In genomic region chr20:36018208-36018988, GRCh38 we compare ENCODE assay signal across 1 cellular context.
TF ChIP-seq lines count a peak whose summit lies in the region.

No MANE protein-coding gene starts in this region.

TF ChIP-seq in HepG2, 621 proteins besides CTCF, POLR2A, EP300 and RAD21 (continued from another document and continues in another):
- TF ChIP-seq ZNF703 (CRISPR knock-in tag; IDR thresholded peaks at IDR 0.05; ENCODE audit: borderline replicate concordance) (no peak), CCAR2 (optimal IDR thresholded peaks at IDR 0.05; ENCODE audit: low read depth, low read length) (no peak), RCOR2 (CRISPR knock-in tag; IDR thresholded peaks at IDR 0.05) (no peak), TFDP1 (CRISPR knock-in tag; IDR thresholded peaks at IDR 0.05; ENCODE audit: borderline replicate concordance) (no peak), ZBTB42 (CRISPR knock-in tag; IDR thresholded peaks at IDR 0.05) (no peak), ZNF839 (CRISPR knock-in tag; IDR thresholded peaks at IDR 0.05; ENCODE audit: borderline replicate concordance) (0 out of 2 replicates have a peak, but pooled peaks have one; percentile 78), SYNCRIP (IDR thresholded peaks at IDR 0.05; ENCODE audit: insufficient read depth, low read depth, low read length) (no peak), ARID3A (IDR thresholded peaks at IDR 0.05; ENCODE audit: low read depth, low read length) (no peak), KLF12 (CRISPR knock-in tag; IDR thresholded peaks at IDR 0.05; ENCODE audit: borderline replicate concordance) (no peak), ZNF550 (CRISPR knock-in tag; IDR thresholded peaks at IDR 0.05; ENCODE audit: borderline replicate concordance) (no peak), PRDM4 (CRISPR knock-in tag; IDR thresholded peaks at IDR 0.05; ENCODE audit: borderline replicate concordance) (no peak), MXD3 (CRISPR knock-in tag; IDR thresholded peaks at IDR 0.05) (no peak), MIXL1 (CRISPR knock-in tag; IDR thresholded peaks at IDR 0.05) (no peak), CBX1 (IDR thresholded peaks at IDR 0.05; ENCODE audit: low read depth) (no peak), PHF20 (CRISPR knock-in tag; IDR thresholded peaks at IDR 0.05) (no peak), BATF2 (CRISPR knock-in tag; IDR thresholded peaks at IDR 0.05) (no peak), FIP1L1 (IDR thresholded peaks at IDR 0.05; ENCODE audit: borderline replicate concordance, insufficient read depth, low read depth, low read length) (no peak), POLR2AphosphoS5 (IDR thresholded peaks at IDR 0.05; ENCODE audit: low read depth, low read length) (no peak), TBX2 (CRISPR knock-in tag; IDR thresholded peaks at IDR 0.05; ENCODE audit: borderline replicate concordance) (peak; percentile 25; the same call in 1 of the 2 replicates), ASH2L (IDR thresholded peaks at IDR 0.05; ENCODE audit: insufficient read length, low read depth, low read length) (no peak), NFIB (CRISPR knock-in tag; IDR thresholded peaks at IDR 0.05; ENCODE audit: borderline replicate concordance) (no peak), ZNF569 (CRISPR knock-in tag; IDR thresholded peaks at IDR 0.05; ENCODE audit: borderline replicate concordance) (no peak), ARHGAP35 (CRISPR knock-in tag; IDR thresholded peaks at IDR 0.05; ENCODE audit: borderline replicate concordance) (no peak), SKIL (CRISPR knock-in tag; IDR thresholded peaks at IDR 0.05; ENCODE audit: borderline replicate concordance) (no peak; the same call in 1 of the 2 replicates), HNRNPLL (IDR thresholded peaks at IDR 0.05; ENCODE audit: low read depth, low read length, poor library complexity, severe bottlenecking) (no peak), CAMTA2 (CRISPR knock-in tag; IDR thresholded peaks at IDR 0.05; ENCODE audit: borderline replicate concordance) (no peak), TIGD3 (CRISPR knock-in tag; IDR thresholded peaks at IDR 0.05; ENCODE audit: borderline replicate concordance) (no peak), EHMT2 (IDR thresholded peaks at IDR 0.05; ENCODE audit: borderline replicate concordance, low read depth, low read length) (no peak), DNMT1 (CRISPR knock-in tag; IDR thresholded peaks at IDR 0.05) (no peak), ZNF225 (CRISPR knock-in tag; IDR thresholded peaks at IDR 0.05) (0 out of 2 replicates have a peak, but pooled peaks have one; percentile 37), ETV5 (CRISPR knock-in tag; IDR thresholded peaks at IDR 0.05; ENCODE audit: borderline replicate concordance) (no peak), CENPBD1 (CRISPR knock-in tag; IDR thresholded peaks at IDR 0.05; ENCODE audit: borderline replicate concordance, low read depth) (no peak), ZNF589 (CRISPR knock-in tag; conservative IDR thresholded peaks at IDR 0.05) (no peak), ZMYM4 (CRISPR knock-in tag; IDR thresholded peaks at IDR 0.05) (no peak), ZNF333 (CRISPR knock-in tag; IDR thresholded peaks at IDR 0.05; ENCODE audit: borderline replicate concordance) (no peak), ZNF605 (CRISPR knock-in tag; IDR thresholded peaks at IDR 0.05) (peak; percentile 74; the same call in 1 of the 2 replicates), CENPX (CRISPR knock-in tag; IDR thresholded peaks at IDR 0.05) (no peak), ZKSCAN1 (IDR thresholded peaks at IDR 0.05; ENCODE audit: low read length) (no peak), ATF1 (CRISPR knock-in tag; IDR thresholded peaks at IDR 0.05) (no peak), SRF (IDR thresholded peaks at IDR 0.05; ENCODE audit: low read depth, low read length) (no peak), ZMYM2 (CRISPR knock-in tag; IDR thresholded peaks at IDR 0.05) (no peak), RBM22 (optimal IDR thresholded peaks at IDR 0.05; ENCODE audit: low read length) (no peak), ZFP1 (CRISPR knock-in tag; IDR thresholded peaks at IDR 0.05) (no peak), KLF6 (CRISPR knock-in tag; IDR thresholded peaks at IDR 0.05) (no peak), SP1 (IDR thresholded peaks at IDR 0.05) (no peak), SP1 (CRISPR knock-in tag; IDR thresholded peaks at IDR 0.05) (no peak), KLF9 (CRISPR knock-in tag; IDR thresholded peaks at IDR 0.05; ENCODE audit: low read depth) (no peak), KDM6A (CRISPR knock-in tag; IDR thresholded peaks at IDR 0.05; ENCODE audit: low read depth) (peak; percentile 37; the same call in 1 of the 2 replicates), SSRP1 (CRISPR knock-in tag; IDR thresholded peaks at IDR 0.05) (no peak), NR0B2 (CRISPR knock-in tag; IDR thresholded peaks at IDR 0.05) (no peak), ZNF496 (CRISPR knock-in tag; IDR thresholded peaks at IDR 0.05; ENCODE audit: insufficient replicate concordance) (no peak), NCOA1 (CRISPR knock-in tag; IDR thresholded peaks at IDR 0.05) (no peak), ZNF660 (CRISPR knock-in tag; IDR thresholded peaks at IDR 0.05; ENCODE audit: borderline replicate concordance, low read depth) (no peak), ZFAT (CRISPR knock-in tag; conservative IDR thresholded peaks at IDR 0.05) (no peak), RARG (CRISPR knock-in tag; IDR thresholded peaks at IDR 0.05; ENCODE audit: low read depth) (no peak), ZBTB4 (CRISPR knock-in tag; IDR thresholded peaks at IDR 0.05; ENCODE audit: borderline replicate concordance) (peak; percentile 76), ELF3 (CRISPR knock-in tag; IDR thresholded peaks at IDR 0.05) (0 out of 2 replicates have a peak, but pooled peaks have one; percentile 20), IRF1 (CRISPR knock-in tag; IDR thresholded peaks at IDR 0.05; ENCODE audit: low read depth) (0 out of 2 replicates have a peak, but pooled peaks have one; percentile 9), SP4 (CRISPR knock-in tag; IDR thresholded peaks at IDR 0.05) (no peak), RXRB (CRISPR knock-in tag; IDR thresholded peaks at IDR 0.05; ENCODE audit: borderline replicate concordance) (peak; percentile 60; the same call in 1 of the 2 replicates)
